34 cellular contexts compared by ENCODE assay signal in the genomic region with DNA sequence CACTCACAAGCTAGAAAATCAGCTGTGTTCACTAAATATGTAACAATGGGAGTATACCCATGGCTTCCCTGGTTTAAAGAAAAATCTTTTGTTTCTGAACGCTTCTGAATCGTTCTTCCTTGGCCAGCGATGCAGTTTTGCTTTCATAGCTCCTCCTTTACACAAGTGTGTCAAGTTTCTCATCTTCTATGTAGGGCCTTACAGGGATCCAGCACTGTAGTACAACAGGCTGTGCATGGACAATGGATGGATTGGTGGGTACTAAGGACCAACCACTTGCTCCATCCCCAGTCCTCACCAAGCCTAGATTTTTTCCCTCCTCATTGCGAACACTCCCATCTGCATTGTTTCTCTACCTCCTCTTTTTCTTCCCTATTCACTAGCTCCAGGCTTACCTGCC. TPM values are rescaled to one million over a fixed set of nuclear protein-coding genes. Genes with fewer than 3 reads are reported as not detected.
"Had no signal": no experiment of that assay in that cellular context is flagged by ENCODE, and none has a peak within 500 bp of the region (broad histone marks: within the 10 kb centered on the region; RNA-seq: fewer than 3 reads in every experiment).

No MANE protein-coding gene starts in this region.

- H3K27me3 ChIP-seq: ascending aorta, cardiac muscle cell had no signal

- H3K4me2 ChIP-seq: KMS-11, PC-9 had no signal

- H3K9me3 ChIP-seq: ascending aorta had no signal

- H3K27ac ChIP-seq: ascending aorta, cardiac muscle cell, KMS-11, PC-9, RWPE1 had no signal

- H3K9ac ChIP-seq: KMS-11 had no signal

- H3K27ac Mint-ChIP-seq: activated CD4-positive, alpha-beta memory T cell treated with anti-CD3 and anti-CD28 coated beads, Interleukin-2, amount 10 ng/mL, durations not matched to agents 7 days and 5 days; activated CD8-positive, alpha-beta memory T cell treated with anti-CD3 and anti-CD28 coated beads, Interleukin-2, amount 10 ng/mL, durations not matched to agents 7 days and 5 days; activated naive CD8-positive, alpha-beta T cell treated with anti-CD3 and anti-CD28 coated beads for 36 hours had no signal

- H3K36me3 Mint-ChIP-seq: activated CD8-positive, alpha-beta memory T cell treated with anti-CD3 and anti-CD28 coated beads, Interleukin-2, amount 10 ng/mL, durations not matched to agents 7 days and 5 days; activated naive CD8-positive, alpha-beta T cell treated with anti-CD3 and anti-CD28 coated beads for 36 hours had no signal

- DNase-seq: activated CD4-positive, alpha-beta memory T cell treated with anti-CD3 and anti-CD28 coated beads, Interleukin-2, amount 10 ng/mL, durations not matched to agents 7 days and 5 days; activated CD4-positive, alpha-beta T cell treated with anti-CD3 and anti-CD28 coated beads for 4 hours; activated CD8-positive, alpha-beta memory T cell treated with anti-CD3 and anti-CD28 coated beads for 24 hours; activated CD8-positive, alpha-beta memory T cell treated with anti-CD3 and anti-CD28 coated beads, Interleukin-2, amount 10 ng/mL, durations not matched to agents 7 days and 5 days; activated CD8-positive, alpha-beta memory T cell treated with anti-CD3 and anti-CD28 coated beads, Interleukin-2, amount 50 U/mL, for 48 hours; activated effector memory CD4-positive, alpha-beta T cell treated with Interleukin-2 at 50 U/mL for 16 hours; activated naive CD4-positive, alpha-beta T cell; activated naive CD4-positive, alpha-beta T cell treated with anti-CD3 and anti-CD28 coated beads, Interleukin-2, amount 50 U/mL, for 16 hours; activated naive CD8-positive, alpha-beta T cell treated with anti-CD3 and anti-CD28 coated beads for 36 hours; activated T-cell treated with anti-CD3 and anti-CD28 coated beads, Interleukin-2, amount 50 U/mL, for 48 hours; amygdala; MM.1S; MV-4-11; NCI-H1092; NCI-H1436 treated with DMSO at 0.1 percent for 48 hours; NCI-H1694 treated with DMSO at 0.1 percent for 48 hours; NCI-H2029; NCI-H510A; NCI-H526; NCI-H748 treated with DMSO at 0.1 percent for 48 hours; SIG-M5 had no signal

- H3K4me3 Mint-ChIP-seq: activated CD4-positive, alpha-beta memory T cell treated with anti-CD3 and anti-CD28 coated beads, Interleukin-2, amount 10 ng/mL, durations not matched to agents 7 days and 5 days; activated CD8-positive, alpha-beta memory T cell treated with anti-CD3 and anti-CD28 coated beads, Interleukin-2, amount 10 ng/mL, durations not matched to agents 7 days and 5 days; activated naive CD8-positive, alpha-beta T cell treated with anti-CD3 and anti-CD28 coated beads for 36 hours; central memory CD8-positive, alpha-beta T cell had no signal

- H3K4me3 ChIP-seq: ascending aorta, cardiac muscle cell, PC-9 had no signal

- ATAC-seq: activated CD4-positive, CD25-positive, alpha-beta regulatory T cell treated with anti-CD3 and anti-CD28 coated beads, Interleukin-2, amount 50 U/mL, for 24 hours; activated CD8-positive, alpha-beta memory T cell treated with anti-CD3 and anti-CD28 coated beads, Interleukin-2, amount 10 ng/mL, durations not matched to agents 7 days and 5 days; Right ventricle myocardium inferior had no signal

- H3K4me1 ChIP-seq: ascending aorta had no signal

- H3K9me3 Mint-ChIP-seq: activated CD4-positive, alpha-beta memory T cell treated with anti-CD3 and anti-CD28 coated beads, Interleukin-2, amount 10 ng/mL, durations not matched to agents 7 days and 5 days; central memory CD8-positive, alpha-beta T cell had no signal

- H3K36me3 ChIP-seq: ascending aorta, cardiac muscle cell had no signal

- H2AFZ ChIP-seq: PC-9 had no signal

RNA-seq across cellular contexts. Expression of gene POU2AF2, which starts 24.3 kb away (rescaled TPM):
- total RNA-seq: activated CD4-positive, alpha-beta memory T cell treated with anti-CD3 and anti-CD28 coated beads, Interleukin-2, amount 10 ng/mL, durations not matched to agents 7 days and 5 days; activated CD8-positive, alpha-beta memory T cell treated with anti-CD3 and anti-CD28 coated beads, Interleukin-2, amount 10 ng/mL, durations not matched to agents 7 days and 5 days; activated naive CD8-positive, alpha-beta T cell treated with anti-CD3 and anti-CD28 coated beads for 36 hours; ascending aorta; cardiac muscle cell; LHCN-M2; OCI-LY7; PC-9; Right ventricle myocardium inferior; SK-MEL-5; T-helper 1 cell treated with Interleukin-12 subunit alpha and Interleukin-12 subunit beta and Interleukin-4 antibody, amounts not matched to agents 30 ng/mL and 1 ng/mL, for 36 hours; T-helper 2 cell treated with Interferon-gamma antibody and Interleukin-4, amounts not matched to agents 100 ng/mL and 5 ng/mL, for 36 hours had no signal
- polyA plus RNA-seq: cardiac muscle cell had no signal
